9 cellular contexts compared by ENCODE assay signal in genomic region chr4:76585270-76585669, GRCh38.
DNase-seq lines count a peak whose midpoint lies in the region; ATAC-seq and TF ChIP-seq lines count a peak whose summit lies in the region.
"Had no signal": no experiment of that assay in that cellular context is flagged by ENCODE, and none has a peak within 500 bp of the region (broad histone marks: within the 10 kb centered on the region; RNA-seq: fewer than 3 reads in every experiment).

No MANE protein-coding gene starts in this region.

- no peak overlapping the region for H3K4me3 ChIP-seq in H7 (ENCODE audit: insufficient read depth, low read depth, low read length)
- H3K4me3 ChIP-seq in left ventricle myocardium inferior: peak overlapping the region; percentile 66
- H3K4me3 ChIP-seq in parathyroid adenoma (ENCODE audit: low read depth, low read length): peak overlapping the region; percentile 48

- intact Hi-C loops in left ventricle myocardium inferior (cut with micrococcal nuclease): no loop called here

- peaks cover 44% of the 10 kb centered on the region for H3K4me1 ChIP-seq in left ventricle myocardium inferior
- peaks cover 6% of the 10 kb centered on the region for H3K4me1 ChIP-seq in parathyroid adenoma

- no peaks in the 10 kb centered on the region for H3K9me3 ChIP-seq in left ventricle myocardium inferior (replicated peaks)
- H3K9me3 ChIP-seq in parathyroid adenoma (ENCODE audit: control insufficient read depth, low read length): no peaks in the 10 kb centered on the region

- peak overlapping the region; percentile 57 for H3K4me2 ChIP-seq in parathyroid adenoma (ENCODE audit: low read length)

- no peaks in the 10 kb centered on the region for H3K36me3 ChIP-seq in H7 (replicated peaks; ENCODE audit: control insufficient read depth, insufficient read depth, low read length)
- H3K36me3 ChIP-seq in left ventricle myocardium inferior: no peaks in the 10 kb centered on the region
- H3K36me3 ChIP-seq in parathyroid adenoma (ENCODE audit: control insufficient read depth, insufficient read depth, low read length): no peaks in the 10 kb centered on the region

- no peaks in the 10 kb centered on the region for H3K79me2 ChIP-seq in parathyroid adenoma

- peak overlapping the region; percentile 92 for H3K27ac ChIP-seq in VCaP
- peak overlapping the region; percentile 85 for H3K27ac ChIP-seq in left ventricle myocardium inferior (replicated peaks)
- H3K27ac ChIP-seq in parathyroid adenoma: no peak overlapping the region

- no peak overlapping the region for H3K9ac ChIP-seq in parathyroid adenoma

- H3K27me3 ChIP-seq in H7 (ENCODE audit: control insufficient read depth, insufficient read depth, low read length): no peaks in the 10 kb centered on the region
- no peaks in the 10 kb centered on the region for H3K27me3 ChIP-seq in left ventricle myocardium inferior (ENCODE audit: low read depth)
- H3K27me3 ChIP-seq in parathyroid adenoma (ENCODE audit: control insufficient read depth, insufficient read depth, low read length): no peaks in the 10 kb centered on the region

- TF ChIP-seq CTCF in VCaP (conservative IDR thresholded peaks at IDR 0.05) (no peak), left ventricle myocardium inferior (IDR thresholded peaks at IDR 0.05; ENCODE audit: borderline replicate concordance) (no peak), parathyroid adenoma (IDR thresholded peaks at IDR 0.05) (no peak)

- peak; percentile 45 for DNase-seq in H7
- no peak for DNase-seq in left ventricle myocardium inferior
- DNase-seq in AML-193 (lab: John Stamatoyannopoulos, UW): no peak
- DNase-seq: DND-41 had no signal

- ATAC-seq in GM18511 (IDR thresholded peaks at IDR 0.05; ENCODE audit: unreplicated experiment) (no peak), HG03469 (IDR thresholded peaks at IDR 0.05; ENCODE audit: unreplicated experiment) (no peak), GM19328 (IDR thresholded peaks at IDR 0.05; ENCODE audit: unreplicated experiment) (no peak)

- H2AFZ ChIP-seq in parathyroid adenoma: peak overlapping the region; percentile 83
